In genomic region chr3:48899298-48899697, GRCh38 we compare ENCODE assay signal across 1 cellular context.
TF ChIP-seq lines count a peak whose summit lies in the region.

No MANE protein-coding gene starts in this region.

TF ChIP-seq in HepG2, 621 proteins besides CTCF, POLR2A, EP300 and RAD21 (continues in another document):
- TF ChIP-seq RBM39 (IDR thresholded peaks at IDR 0.05; ENCODE audit: low read depth, low read length, poor library complexity, severe bottlenecking): no peak
- no peak for TF ChIP-seq ZNF770 (CRISPR knock-in tag; IDR thresholded peaks at IDR 0.05)
- no peak for TF ChIP-seq NFAT5 (CRISPR knock-in tag; IDR thresholded peaks at IDR 0.05)
- no peak for TF ChIP-seq ZZZ3 (CRISPR knock-in tag; IDR thresholded peaks at IDR 0.05; ENCODE audit: borderline replicate concordance)
- no peak for TF ChIP-seq SNAPC5 (CRISPR knock-in tag; IDR thresholded peaks at IDR 0.05; ENCODE audit: borderline replicate concordance)
- TF ChIP-seq ZBTB46 (CRISPR knock-in tag; IDR thresholded peaks at IDR 0.05; ENCODE audit: borderline replicate concordance): no peak
- TF ChIP-seq ZNF446 (CRISPR knock-in tag; IDR thresholded peaks at IDR 0.05): no peak
- no peak for TF ChIP-seq EHMT2 (IDR thresholded peaks at IDR 0.05; ENCODE audit: borderline replicate concordance, low read depth, low read length)
- 0 out of 2 replicates have a peak, but pooled peaks have one; percentile 5 for TF ChIP-seq ZKSCAN1 (IDR thresholded peaks at IDR 0.05; ENCODE audit: low read length)
- TF ChIP-seq FOXJ3 (CRISPR knock-in tag; IDR thresholded peaks at IDR 0.05; ENCODE audit: borderline replicate concordance): no peak
- TF ChIP-seq RXRB (CRISPR knock-in tag; IDR thresholded peaks at IDR 0.05; ENCODE audit: borderline replicate concordance): no peak
- no peak for TF ChIP-seq KLF6 (CRISPR knock-in tag; IDR thresholded peaks at IDR 0.05)
- TF ChIP-seq MIXL1 (CRISPR knock-in tag; IDR thresholded peaks at IDR 0.05): no peak
- no peak for TF ChIP-seq MZF1 (CRISPR knock-in tag; IDR thresholded peaks at IDR 0.05; ENCODE audit: borderline replicate concordance)
- no peak for TF ChIP-seq ZNF230 (CRISPR knock-in tag; IDR thresholded peaks at IDR 0.05)
- no peak for TF ChIP-seq ZBTB26 (CRISPR knock-in tag; IDR thresholded peaks at IDR 0.05; ENCODE audit: borderline replicate concordance)
- no peak for TF ChIP-seq ZNF326 (CRISPR knock-in tag; IDR thresholded peaks at IDR 0.05; ENCODE audit: borderline replicate concordance)
- no peak for TF ChIP-seq MTA3 (CRISPR knock-in tag; IDR thresholded peaks at IDR 0.05)
- 0 out of 2 replicates have a peak, but pooled peaks have one; percentile 35 for TF ChIP-seq SETDB1 (CRISPR knock-in tag; IDR thresholded peaks at IDR 0.05; ENCODE audit: borderline replicate concordance)
- TF ChIP-seq KAT7 (CRISPR knock-in tag; IDR thresholded peaks at IDR 0.05; ENCODE audit: borderline replicate concordance): no peak
- 0 out of 2 replicates have a peak, but pooled peaks have one; percentile 15 for TF ChIP-seq ARID2 (CRISPR knock-in tag; IDR thresholded peaks at IDR 0.05; ENCODE audit: borderline replicate concordance)
- TF ChIP-seq SCMH1 (CRISPR knock-in tag; IDR thresholded peaks at IDR 0.05; ENCODE audit: borderline replicate concordance): no peak
- TF ChIP-seq ZSCAN22 (CRISPR knock-in tag; IDR thresholded peaks at IDR 0.05): no peak
- no peak for TF ChIP-seq KLF11 (CRISPR knock-in tag; IDR thresholded peaks at IDR 0.05)
- TF ChIP-seq ZNF7 (CRISPR knock-in tag; IDR thresholded peaks at IDR 0.05): no peak
- TF ChIP-seq HDAC1 (CRISPR knock-in tag; IDR thresholded peaks at IDR 0.05): no peak
- no peak for TF ChIP-seq ZNF30 (CRISPR knock-in tag; IDR thresholded peaks at IDR 0.05)
- TF ChIP-seq TRAFD1 (CRISPR knock-in tag; IDR thresholded peaks at IDR 0.05; ENCODE audit: borderline replicate concordance): no peak
- no peak for TF ChIP-seq DMTF1 (CRISPR knock-in tag; IDR thresholded peaks at IDR 0.05)
- TF ChIP-seq CEBPB (IDR thresholded peaks at IDR 0.05; ENCODE audit: borderline replicate concordance, low read depth, low read length): no peak
- no peak for TF ChIP-seq ZNF687 (CRISPR knock-in tag; IDR thresholded peaks at IDR 0.05)
- no peak for TF ChIP-seq NCOA2 (CRISPR knock-in tag; IDR thresholded peaks at IDR 0.05)
- TF ChIP-seq MXD1 (CRISPR knock-in tag; IDR thresholded peaks at IDR 0.05): no peak
- no peak for TF ChIP-seq HNF1B (CRISPR knock-in tag; IDR thresholded peaks at IDR 0.05)
- TF ChIP-seq ZNF335 (CRISPR knock-in tag; IDR thresholded peaks at IDR 0.05): no peak
- TF ChIP-seq NR2F6 (IDR thresholded peaks at IDR 0.05): no peak
- TF ChIP-seq NR2F6 (CRISPR knock-in tag; IDR thresholded peaks at IDR 0.05): no peak
- TF ChIP-seq CENPX (CRISPR knock-in tag; IDR thresholded peaks at IDR 0.05): no peak
- 0 out of 2 replicates have a peak, but pooled peaks have one; percentile 2 for TF ChIP-seq CHD4 (IDR thresholded peaks at IDR 0.05; ENCODE audit: borderline replicate concordance, low read length)
- no peak for TF ChIP-seq MEF2D (CRISPR knock-in tag; IDR thresholded peaks at IDR 0.05)
- TF ChIP-seq SIX1 (CRISPR knock-in tag; IDR thresholded peaks at IDR 0.05; ENCODE audit: borderline replicate concordance): no peak
- TF ChIP-seq EED (CRISPR knock-in tag; IDR thresholded peaks at IDR 0.05): no peak
- TF ChIP-seq ELF4 (CRISPR knock-in tag; IDR thresholded peaks at IDR 0.05; ENCODE audit: borderline replicate concordance): no peak
